ENCODE assay signal across 12 cellular contexts in genomic region chr1:8509579-8509978, GRCh38.
A peak's percentile ranks its signal among the peaks of the same experiment; 100 is the strongest.
DNase-seq lines count a peak whose midpoint lies in the region; ATAC-seq and TF ChIP-seq lines count a peak whose summit lies in the region.
"Had no signal": no experiment of that assay in that cellular context is flagged by ENCODE, and none has a peak within 500 bp of the region (broad histone marks: within the 10 kb centered on the region; RNA-seq: fewer than 3 reads in every experiment).

No MANE protein-coding gene starts in this region.

- H3K27ac ChIP-seq in Karpas-422 (ENCODE audit: low read length), result peak overlapping the region; percentile 67
- H3K27ac ChIP-seq in coronary artery, result peak overlapping the region; percentile 70 to 86
- peak overlapping the region; percentile 68 for H3K27ac ChIP-seq in psoas muscle
- H3K27ac ChIP-seq in WERI-Rb-1, result no peak overlapping the region

- no peak for DNase-seq in AG10803 (ENCODE audit: low read depth)
- DNase-seq in Karpas-422, result no peak
- DNase-seq in coronary artery (ENCODE audit: low spot score), result no peak
- no peak for DNase-seq in psoas muscle
- DNase-seq in WERI-Rb-1, result no peak
- DNase-seq in Ammon's horn (ENCODE audit: low spot score), result no peak
- no peak for DNase-seq in ecto neural progenitor cell (ENCODE audit: low spot score)
- DNase-seq in DMS 273 treated with DMSO at 0.1 percent for 48 hours (lab: John Stamatoyannopoulos, UW), result no peak
- DNase-seq: DMS53, immature natural killer cell, NCI-H1694 treated with DMSO at 0.1 percent for 48 hours had no signal

- no peaks in the 10 kb centered on the region for H3K9me3 ChIP-seq in Karpas-422 (ENCODE audit: low read length)
- H3K9me3 ChIP-seq in psoas muscle, result no peaks in the 10 kb centered on the region
- no peaks in the 10 kb centered on the region for H3K9me3 ChIP-seq in WERI-Rb-1 (ENCODE audit: severe bottlenecking)
- H3K9me3 ChIP-seq: right lobe of liver had no signal

- no peaks in the 10 kb centered on the region for H3K27me3 ChIP-seq in Karpas-422 (ENCODE audit: low read length)
- H3K27me3 ChIP-seq in psoas muscle (ENCODE audit: insufficient read depth in 3 of 3, low read length in 2 of 3), result no peaks in the 10 kb centered on the region
- H3K27me3 ChIP-seq in WERI-Rb-1 (ENCODE audit: insufficient read depth, low read depth, severe bottlenecking), result no peaks in the 10 kb centered on the region
- H3K27me3 ChIP-seq: right lobe of liver had no signal

- peaks cover 44% of the 10 kb centered on the region for H3K79me2 ChIP-seq in Karpas-422 (ENCODE audit: low read length)

- peak overlapping the region; percentile 50 for H3K9ac ChIP-seq in Karpas-422 (ENCODE audit: low read length)

- no peak overlapping the region for H2AFZ ChIP-seq in Karpas-422 (ENCODE audit: low read length)

- H3K4me2 ChIP-seq in Karpas-422 (ENCODE audit: low read depth, low read length, poor library complexity, severe bottlenecking), result peak overlapping the region; percentile 75

- H3K9me2 ChIP-seq in Karpas-422 (replicated peaks; ENCODE audit: insufficient read depth, low read length), result no peaks in the 10 kb centered on the region

- H3K4me1 ChIP-seq in Karpas-422 (ENCODE audit: low read length), result peaks cover 25% of the 10 kb centered on the region
- peaks cover 47% of the 10 kb centered on the region for H3K4me1 ChIP-seq in psoas muscle

- intact Hi-C loops in psoas muscle (cut with DNase I), result no loop called here

- WGBS in psoas muscle, 3 donors, result 91 to 94% (median 91%) methylated on average over 7 of the region's 7 CpGs

- H3K4me3 ChIP-seq in AG10803 (ENCODE audit: low read length), result peak overlapping the region; percentile 46
- H3K4me3 ChIP-seq in Karpas-422 (ENCODE audit: low read length), result no peak overlapping the region
- peak overlapping the region; percentile 58 for H3K4me3 ChIP-seq in coronary artery
- no peak overlapping the region for H3K4me3 ChIP-seq in psoas muscle
- no peak overlapping the region for H3K4me3 ChIP-seq in WERI-Rb-1 (ENCODE audit: low read depth, low read length)
- H3K4me3 ChIP-seq: right lobe of liver had no signal

- no peaks in the 10 kb centered on the region for H4K20me1 ChIP-seq in Karpas-422 (ENCODE audit: insufficient read depth, low read depth, low read length)

- no peak for ATAC-seq in psoas muscle

- no peaks in the 10 kb centered on the region for H3K36me3 ChIP-seq in Karpas-422 (ENCODE audit: insufficient read depth, low read length)
- peaks cover 2 to 3% of the 10 kb centered on the region in 2 donors for H3K36me3 ChIP-seq in psoas muscle (ENCODE audit: insufficient read depth in 1 of 2, low read depth in 1 of 2)
- H3K36me3 ChIP-seq in WERI-Rb-1, result peaks cover 78% of the 10 kb centered on the region

- TF ChIP-seq CTCF in AG10803 (conservative IDR thresholded peaks at IDR 0.05; ENCODE audit: low read length) (no peak), coronary artery (IDR thresholded peaks at IDR 0.05) (no peak), psoas muscle (IDR thresholded peaks at IDR 0.05) (no peak), WERI-Rb-1 (IDR thresholded peaks at IDR 0.05; ENCODE audit: low read depth, low read length) (no peak)

Comparison
In these comparisons a context has a peak if more than half of its experiments do, and no peak if none do; other contexts are left out.
1. H3K4me3 ChIP-seq: peak in AG10803 (single experiment) and coronary artery (single experiment); none in Karpas-422 (single experiment), psoas muscle (single experiment) and WERI-Rb-1 (single experiment).